Comparison of ENCODE assay signal across 1 cellular context in the genomic region with DNA sequence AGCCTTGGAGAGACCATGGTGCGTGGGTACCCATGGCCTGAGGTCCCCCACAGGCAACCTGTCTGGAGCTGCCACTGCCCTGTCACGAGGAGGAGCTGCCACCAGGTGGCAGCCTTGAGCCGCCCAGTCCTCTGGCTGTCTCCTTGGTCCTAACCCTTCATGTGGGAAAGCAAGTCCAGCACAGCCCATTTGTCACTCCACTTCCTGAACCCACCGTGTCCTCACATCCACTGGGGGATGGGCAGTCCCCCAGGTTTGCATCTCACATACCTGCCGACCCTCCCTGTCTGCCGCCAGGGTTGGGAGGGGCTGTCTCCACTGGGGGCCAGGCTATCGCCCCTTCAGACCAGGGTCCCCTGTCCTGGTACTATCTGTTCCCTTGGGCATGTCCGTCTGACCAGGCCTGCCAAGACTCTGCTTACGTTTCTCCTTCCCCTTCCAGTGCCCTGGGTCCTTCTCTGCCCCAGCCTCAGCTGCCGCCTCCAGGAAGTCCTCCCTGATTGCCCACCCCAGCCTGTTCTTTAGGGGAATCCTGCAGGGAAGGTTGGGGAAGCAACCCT.
TF ChIP-seq lines count a peak whose summit lies in the region.

No MANE protein-coding gene starts in this region.

TF ChIP-seq in HEK293, 187 proteins besides CTCF, POLR2A, EP300 and RAD21 (continued from another document):
- TF ChIP-seq, protein P1, sequence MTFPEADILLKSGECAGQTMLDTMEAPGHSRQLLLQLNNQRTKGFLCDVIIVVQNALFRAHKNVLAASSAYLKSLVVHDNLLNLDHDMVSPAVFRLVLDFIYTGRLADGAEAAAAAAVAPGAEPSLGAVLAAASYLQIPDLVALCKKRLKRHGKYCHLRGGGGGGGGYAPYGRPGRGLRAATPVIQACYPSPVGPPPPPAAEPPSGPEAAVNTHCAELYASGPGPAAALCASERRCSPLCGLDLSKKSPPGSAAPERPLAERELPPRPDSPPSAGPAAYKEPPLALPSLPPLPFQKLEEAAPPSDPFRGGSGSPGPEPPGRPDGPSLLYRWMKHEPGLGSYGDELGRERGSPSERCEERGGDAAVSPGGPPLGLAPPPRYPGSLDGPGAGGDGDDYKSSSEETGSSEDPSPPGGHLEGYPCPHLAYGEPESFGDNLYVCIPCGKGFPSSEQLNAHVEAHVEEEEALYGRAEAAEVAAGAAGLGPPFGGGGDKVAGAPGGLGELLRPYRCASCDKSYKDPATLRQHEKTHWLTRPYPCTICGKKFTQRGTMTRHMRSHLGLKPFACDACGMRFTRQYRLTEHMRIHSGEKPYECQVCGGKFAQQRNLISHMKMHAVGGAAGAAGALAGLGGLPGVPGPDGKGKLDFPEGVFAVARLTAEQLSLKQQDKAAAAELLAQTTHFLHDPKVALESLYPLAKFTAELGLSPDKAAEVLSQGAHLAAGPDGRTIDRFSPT (tag by site-specific recombination; IDR thresholded peaks at IDR 0.05), result 0 out of 2 replicates have a peak, but pooled peaks have one; percentile 12
- TF ChIP-seq ZNF664 (tag by site-specific recombination; IDR thresholded peaks at IDR 0.05) (no peak), SP7 (tag by site-specific recombination; IDR thresholded peaks at IDR 0.05) (peak; percentile 38; the same call in 1 of the 2 replicates), ZEB2 (tag by site-specific recombination; IDR thresholded peaks at IDR 0.05) (peak; percentile 56; the same call in 1 of the 2 replicates), ZNF341 (tag by site-specific recombination; IDR thresholded peaks at IDR 0.05; ENCODE audit: low read depth) (peak; percentile 36; the same call in 1 of the 2 replicates), ZFP3 (tag by site-specific recombination; IDR thresholded peaks at IDR 0.05; ENCODE audit: low read depth) (no peak), ZNF248 (tag by site-specific recombination; IDR thresholded peaks at IDR 0.05) (no peak), HOXD13 (CRISPR knock-in tag; IDR thresholded peaks at IDR 0.05; ENCODE audit: borderline replicate concordance) (no peak), KLF1 (tag by site-specific recombination; IDR thresholded peaks at IDR 0.05) (0 out of 2 replicates have a peak, but pooled peaks have one; percentile 9), ZNF2 (tag by site-specific recombination; IDR thresholded peaks at IDR 0.05) (0 out of 2 replicates have a peak, but pooled peaks have one; percentile 35), ZNF544 (tag by site-specific recombination; IDR thresholded peaks at IDR 0.05) (no peak), PRDM1 (tag by site-specific recombination; IDR thresholded peaks at IDR 0.05) (no peak), ZNF660 (tag by site-specific recombination; IDR thresholded peaks at IDR 0.05) (0 out of 2 replicates have a peak, but pooled peaks have one; percentile 32)
- TF ChIP-seq, protein P2, sequence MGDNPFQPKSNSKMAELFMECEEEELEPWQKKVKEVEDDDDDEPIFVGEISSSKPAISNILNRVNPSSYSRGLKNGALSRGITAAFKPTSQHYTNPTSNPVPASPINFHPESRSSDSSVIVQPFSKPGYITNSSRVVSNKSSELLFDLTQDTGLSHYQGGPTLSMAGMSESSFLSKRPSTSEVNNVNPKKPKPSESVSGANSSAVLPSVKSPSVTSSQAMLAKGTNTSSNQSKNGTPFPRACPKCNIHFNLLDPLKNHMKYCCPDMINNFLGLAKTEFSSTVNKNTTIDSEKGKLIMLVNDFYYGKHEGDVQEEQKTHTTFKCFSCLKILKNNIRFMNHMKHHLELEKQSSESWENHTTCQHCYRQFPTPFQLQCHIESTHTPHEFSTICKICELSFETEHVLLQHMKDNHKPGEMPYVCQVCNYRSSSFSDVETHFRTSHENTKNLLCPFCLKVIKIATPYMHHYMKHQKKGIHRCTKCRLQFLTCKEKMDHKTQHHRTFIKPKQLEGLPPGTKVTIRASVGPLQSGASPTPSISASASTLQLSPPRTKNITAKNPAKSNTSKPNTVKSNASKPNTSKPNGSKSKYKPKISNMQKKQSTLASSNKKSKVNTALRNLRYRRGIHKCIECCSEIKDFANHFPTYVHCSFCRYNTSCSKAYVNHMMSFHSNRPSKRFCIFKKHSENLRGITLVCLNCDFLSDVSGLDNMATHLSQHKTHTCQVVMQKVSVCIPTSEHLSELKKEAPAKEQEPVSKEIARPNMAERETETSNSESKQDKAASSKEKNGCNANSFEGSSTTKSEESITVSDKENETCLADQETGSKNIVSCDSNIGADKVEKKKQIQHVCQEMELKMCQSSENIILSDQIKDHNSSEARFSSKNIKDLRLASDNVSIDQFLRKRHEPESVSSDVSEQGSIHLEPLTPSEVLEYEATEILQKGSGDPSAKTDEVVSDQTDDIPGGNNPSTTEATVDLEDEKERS (tag by site-specific recombination; IDR thresholded peaks at IDR 0.05), result no peak
- TF ChIP-seq, protein P3, sequence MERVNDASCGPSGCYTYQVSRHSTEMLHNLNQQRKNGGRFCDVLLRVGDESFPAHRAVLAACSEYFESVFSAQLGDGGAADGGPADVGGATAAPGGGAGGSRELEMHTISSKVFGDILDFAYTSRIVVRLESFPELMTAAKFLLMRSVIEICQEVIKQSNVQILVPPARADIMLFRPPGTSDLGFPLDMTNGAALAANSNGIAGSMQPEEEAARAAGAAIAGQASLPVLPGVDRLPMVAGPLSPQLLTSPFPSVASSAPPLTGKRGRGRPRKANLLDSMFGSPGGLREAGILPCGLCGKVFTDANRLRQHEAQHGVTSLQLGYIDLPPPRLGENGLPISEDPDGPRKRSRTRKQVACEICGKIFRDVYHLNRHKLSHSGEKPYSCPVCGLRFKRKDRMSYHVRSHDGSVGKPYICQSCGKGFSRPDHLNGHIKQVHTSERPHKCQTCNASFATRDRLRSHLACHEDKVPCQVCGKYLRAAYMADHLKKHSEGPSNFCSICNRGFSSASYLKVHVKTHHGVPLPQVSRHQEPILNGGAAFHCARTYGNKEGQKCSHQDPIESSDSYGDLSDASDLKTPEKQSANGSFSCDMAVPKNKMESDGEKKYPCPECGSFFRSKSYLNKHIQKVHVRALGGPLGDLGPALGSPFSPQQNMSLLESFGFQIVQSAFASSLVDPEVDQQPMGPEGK (tag by site-specific recombination; IDR thresholded peaks at IDR 0.05), result peak; percentile 45; the same call in 1 of the 2 replicates
- TF ChIP-seq, protein P4, sequence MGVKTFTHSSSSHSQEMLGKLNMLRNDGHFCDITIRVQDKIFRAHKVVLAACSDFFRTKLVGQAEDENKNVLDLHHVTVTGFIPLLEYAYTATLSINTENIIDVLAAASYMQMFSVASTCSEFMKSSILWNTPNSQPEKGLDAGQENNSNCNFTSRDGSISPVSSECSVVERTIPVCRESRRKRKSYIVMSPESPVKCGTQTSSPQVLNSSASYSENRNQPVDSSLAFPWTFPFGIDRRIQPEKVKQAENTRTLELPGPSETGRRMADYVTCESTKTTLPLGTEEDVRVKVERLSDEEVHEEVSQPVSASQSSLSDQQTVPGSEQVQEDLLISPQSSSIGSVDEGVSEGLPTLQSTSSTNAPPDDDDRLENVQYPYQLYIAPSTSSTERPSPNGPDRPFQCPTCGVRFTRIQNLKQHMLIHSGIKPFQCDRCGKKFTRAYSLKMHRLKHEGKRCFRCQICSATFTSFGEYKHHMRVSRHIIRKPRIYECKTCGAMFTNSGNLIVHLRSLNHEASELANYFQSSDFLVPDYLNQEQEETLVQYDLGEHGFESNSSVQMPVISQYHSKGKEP (tag by site-specific recombination; IDR thresholded peaks at IDR 0.05), result no peak
